In genomic region chr22:39469681-39470461, GRCh38 we compare ENCODE assay signal across 1 cellular context.
TF ChIP-seq lines count a peak whose summit lies in the region.

No MANE protein-coding gene starts in this region.

TF ChIP-seq in HepG2, 621 proteins besides CTCF, POLR2A, EP300 and RAD21 (continued from another document and continues in another):
- TF ChIP-seq, protein P1, sequence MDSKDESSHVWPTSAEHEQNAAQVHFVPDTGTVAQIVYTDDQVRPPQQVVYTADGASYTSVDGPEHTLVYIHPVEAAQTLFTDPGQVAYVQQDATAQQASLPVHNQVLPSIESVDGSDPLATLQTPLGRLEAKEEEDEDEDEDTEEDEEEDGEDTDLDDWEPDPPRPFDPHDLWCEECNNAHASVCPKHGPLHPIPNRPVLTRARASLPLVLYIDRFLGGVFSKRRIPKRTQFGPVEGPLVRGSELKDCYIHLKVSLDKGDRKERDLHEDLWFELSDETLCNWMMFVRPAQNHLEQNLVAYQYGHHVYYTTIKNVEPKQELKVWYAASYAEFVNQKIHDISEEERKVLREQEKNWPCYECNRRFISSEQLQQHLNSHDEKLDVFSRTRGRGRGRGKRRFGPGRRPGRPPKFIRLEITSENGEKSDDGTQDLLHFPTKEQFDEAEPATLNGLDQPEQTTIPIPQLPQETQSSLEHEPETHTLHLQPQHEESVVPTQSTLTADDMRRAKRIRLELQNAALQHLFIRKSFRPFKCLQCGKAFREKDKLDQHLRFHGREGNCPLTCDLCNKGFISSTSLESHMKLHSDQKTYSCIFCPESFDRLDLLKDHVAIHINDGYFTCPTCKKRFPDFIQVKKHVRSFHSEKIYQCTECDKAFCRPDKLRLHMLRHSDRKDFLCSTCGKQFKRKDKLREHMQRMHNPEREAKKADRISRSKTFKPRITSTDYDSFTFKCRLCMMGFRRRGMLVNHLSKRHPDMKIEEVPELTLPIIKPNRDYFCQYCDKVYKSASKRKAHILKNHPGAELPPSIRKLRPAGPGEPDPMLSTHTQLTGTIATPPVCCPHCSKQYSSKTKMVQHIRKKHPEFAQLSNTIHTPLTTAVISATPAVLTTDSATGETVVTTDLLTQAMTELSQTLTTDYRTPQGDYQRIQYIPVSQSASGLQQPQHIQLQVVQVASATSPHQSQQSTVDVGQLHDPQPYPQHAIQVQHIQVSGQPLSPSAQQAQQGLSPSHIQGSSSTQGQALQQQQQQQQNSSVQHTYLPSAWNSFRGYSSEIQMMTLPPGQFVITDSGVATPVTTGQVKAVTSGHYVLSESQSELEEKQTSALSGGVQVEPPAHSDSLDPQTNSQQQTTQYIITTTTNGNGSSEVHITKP (CRISPR knock-in tag; IDR thresholded peaks at IDR 0.05; ENCODE audit: low read depth) = peak; percentile 95
- TF ChIP-seq ZNF616 (CRISPR knock-in tag; IDR thresholded peaks at IDR 0.05; ENCODE audit: low read depth) (no peak), BCL3 (CRISPR knock-in tag; IDR thresholded peaks at IDR 0.05) (no peak), TP53 (CRISPR knock-in tag; conservative IDR thresholded peaks at IDR 0.05) (no peak), ZNF891 (CRISPR knock-in tag; IDR thresholded peaks at IDR 0.05) (no peak), REPIN1 (CRISPR knock-in tag; IDR thresholded peaks at IDR 0.05; ENCODE audit: borderline replicate concordance, low read depth) (no peak), IKZF5 (CRISPR knock-in tag; IDR thresholded peaks at IDR 0.05) (no peak; the same call in 1 of the 2 replicates), SALL1 (CRISPR knock-in tag; IDR thresholded peaks at IDR 0.05) (peak; percentile 66), HDAC1 (CRISPR knock-in tag; IDR thresholded peaks at IDR 0.05) (peak; percentile 81), ZNF569 (CRISPR knock-in tag; IDR thresholded peaks at IDR 0.05; ENCODE audit: borderline replicate concordance) (no peak), EEA1 (CRISPR knock-in tag; IDR thresholded peaks at IDR 0.05; ENCODE audit: borderline replicate concordance) (no peak), MAZ (IDR thresholded peaks at IDR 0.05; ENCODE audit: borderline replicate concordance, low read depth, low read length) (no peak), MAZ (CRISPR knock-in tag; IDR thresholded peaks at IDR 0.05; ENCODE audit: low read depth) (peak; percentile 61; the same call in 1 of the 2 replicates), FOXM1 (CRISPR knock-in tag; IDR thresholded peaks at IDR 0.05) (no peak), ZNF510 (CRISPR knock-in tag; IDR thresholded peaks at IDR 0.05; ENCODE audit: low read depth) (no peak), BCLAF1 (IDR thresholded peaks at IDR 0.05) (no peak), MED8 (CRISPR knock-in tag; IDR thresholded peaks at IDR 0.05; ENCODE audit: insufficient replicate concordance) (no peak), MXD1 (CRISPR knock-in tag; IDR thresholded peaks at IDR 0.05) (0 out of 2 replicates have a peak, but pooled peaks have one; percentile 61), MNT (IDR thresholded peaks at IDR 0.05) (no peak), ZNF749 (CRISPR knock-in tag; IDR thresholded peaks at IDR 0.05; ENCODE audit: borderline replicate concordance) (no peak; the same call in 1 of the 2 replicates), ZNF24 (IDR thresholded peaks at IDR 0.05) (no peak), FOSL2 (CRISPR knock-in tag; IDR thresholded peaks at IDR 0.05) (no peak; the same call in 1 of the 2 replicates), SRF (IDR thresholded peaks at IDR 0.05; ENCODE audit: low read depth, low read length) (no peak), HNRNPUL1 (IDR thresholded peaks at IDR 0.05; ENCODE audit: low read depth, low read length) (no peak), IKZF4 (CRISPR knock-in tag; IDR thresholded peaks at IDR 0.05; ENCODE audit: borderline replicate concordance, low read depth, not compliant biosample characterization) (no peak), ZFP1 (CRISPR knock-in tag; IDR thresholded peaks at IDR 0.05) (0 out of 2 replicates have a peak, but pooled peaks have one; percentile 40), ZSCAN20 (CRISPR knock-in tag; IDR thresholded peaks at IDR 0.05; ENCODE audit: borderline replicate concordance) (no peak), TARDBP (CRISPR knock-in tag; IDR thresholded peaks at IDR 0.05) (peak; percentile 78; the same call in 1 of the 2 replicates), ZNF557 (CRISPR knock-in tag; IDR thresholded peaks at IDR 0.05) (no peak), ZNF660 (CRISPR knock-in tag; IDR thresholded peaks at IDR 0.05; ENCODE audit: borderline replicate concordance, low read depth) (no peak), FLYWCH1 (CRISPR knock-in tag; IDR thresholded peaks at IDR 0.05) (no peak), JUN (CRISPR knock-in tag; IDR thresholded peaks at IDR 0.05) (no peak), BRD4 (CRISPR knock-in tag; IDR thresholded peaks at IDR 0.05) (no peak), HOXA7 (CRISPR knock-in tag; IDR thresholded peaks at IDR 0.05) (no peak), SRSF9 (IDR thresholded peaks at IDR 0.05; ENCODE audit: borderline replicate concordance, insufficient read depth, low read depth, low read length, poor library complexity, severe bottlenecking) (no peak), TAF15 (IDR thresholded peaks at IDR 0.05; ENCODE audit: low read depth, low read length, poor library complexity, severe bottlenecking) (no peak), SMC3 (IDR thresholded peaks at IDR 0.05; ENCODE audit: low read length) (no peak), ZNF124 (CRISPR knock-in tag; IDR thresholded peaks at IDR 0.05) (no peak), ZFP36L2 (CRISPR knock-in tag; IDR thresholded peaks at IDR 0.05) (no peak), DMAP1 (CRISPR knock-in tag; IDR thresholded peaks at IDR 0.05) (peak; percentile 39; the same call in 1 of the 2 replicates), ZNF230 (CRISPR knock-in tag; IDR thresholded peaks at IDR 0.05) (no peak), U2AF2 (IDR thresholded peaks at IDR 0.05; ENCODE audit: low read depth, low read length) (no peak), FOXK1 (CRISPR knock-in tag; IDR thresholded peaks at IDR 0.05; ENCODE audit: borderline replicate concordance, low read depth) (peak; percentile 67; the same call in 1 of the 2 replicates), GZF1 (CRISPR knock-in tag; IDR thresholded peaks at IDR 0.05) (no peak), MZF1 (CRISPR knock-in tag; IDR thresholded peaks at IDR 0.05; ENCODE audit: borderline replicate concordance) (peak; percentile 97), REL (CRISPR knock-in tag; conservative IDR thresholded peaks at IDR 0.05) (no peak), KDM4B (CRISPR knock-in tag; IDR thresholded peaks at IDR 0.05) (no peak), ZNF530 (CRISPR knock-in tag; IDR thresholded peaks at IDR 0.05; ENCODE audit: low read depth) (no peak)
- TF ChIP-seq, protein P2, sequence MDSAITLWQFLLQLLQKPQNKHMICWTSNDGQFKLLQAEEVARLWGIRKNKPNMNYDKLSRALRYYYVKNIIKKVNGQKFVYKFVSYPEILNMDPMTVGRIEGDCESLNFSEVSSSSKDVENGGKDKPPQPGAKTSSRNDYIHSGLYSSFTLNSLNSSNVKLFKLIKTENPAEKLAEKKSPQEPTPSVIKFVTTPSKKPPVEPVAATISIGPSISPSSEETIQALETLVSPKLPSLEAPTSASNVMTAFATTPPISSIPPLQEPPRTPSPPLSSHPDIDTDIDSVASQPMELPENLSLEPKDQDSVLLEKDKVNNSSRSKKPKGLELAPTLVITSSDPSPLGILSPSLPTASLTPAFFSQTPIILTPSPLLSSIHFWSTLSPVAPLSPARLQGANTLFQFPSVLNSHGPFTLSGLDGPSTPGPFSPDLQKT (CRISPR knock-in tag; IDR thresholded peaks at IDR 0.05; ENCODE audit: borderline replicate concordance) = no peak
- TF ChIP-seq, protein P3, sequence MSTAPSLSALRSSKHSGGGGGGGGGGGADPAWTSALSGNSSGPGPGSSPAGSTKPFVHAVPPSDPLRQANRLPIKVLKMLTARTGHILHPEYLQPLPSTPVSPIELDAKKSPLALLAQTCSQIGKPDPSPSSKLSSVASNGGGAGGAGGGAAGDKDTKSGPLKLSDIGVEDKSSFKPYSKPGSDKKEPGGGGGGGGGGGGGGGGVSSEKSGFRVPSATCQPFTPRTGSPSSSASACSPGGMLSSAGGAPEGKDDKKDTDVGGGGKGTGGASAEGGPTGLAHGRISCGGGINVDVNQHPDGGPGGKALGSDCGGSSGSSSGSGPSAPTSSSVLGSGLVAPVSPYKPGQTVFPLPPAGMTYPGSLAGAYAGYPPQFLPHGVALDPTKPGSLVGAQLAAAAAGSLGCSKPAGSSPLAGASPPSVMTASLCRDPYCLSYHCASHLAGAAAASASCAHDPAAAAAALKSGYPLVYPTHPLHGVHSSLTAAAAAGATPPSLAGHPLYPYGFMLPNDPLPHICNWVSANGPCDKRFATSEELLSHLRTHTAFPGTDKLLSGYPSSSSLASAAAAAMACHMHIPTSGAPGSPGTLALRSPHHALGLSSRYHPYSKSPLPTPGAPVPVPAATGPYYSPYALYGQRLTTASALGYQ (CRISPR knock-in tag; IDR thresholded peaks at IDR 0.05) = no peak
- TF ChIP-seq, protein P4, sequence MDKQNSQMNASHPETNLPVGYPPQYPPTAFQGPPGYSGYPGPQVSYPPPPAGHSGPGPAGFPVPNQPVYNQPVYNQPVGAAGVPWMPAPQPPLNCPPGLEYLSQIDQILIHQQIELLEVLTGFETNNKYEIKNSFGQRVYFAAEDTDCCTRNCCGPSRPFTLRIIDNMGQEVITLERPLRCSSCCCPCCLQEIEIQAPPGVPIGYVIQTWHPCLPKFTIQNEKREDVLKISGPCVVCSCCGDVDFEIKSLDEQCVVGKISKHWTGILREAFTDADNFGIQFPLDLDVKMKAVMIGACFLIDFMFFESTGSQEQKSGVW (CRISPR knock-in tag; IDR thresholded peaks at IDR 0.05; ENCODE audit: borderline replicate concordance) = no peak
- TF ChIP-seq, protein P5, sequence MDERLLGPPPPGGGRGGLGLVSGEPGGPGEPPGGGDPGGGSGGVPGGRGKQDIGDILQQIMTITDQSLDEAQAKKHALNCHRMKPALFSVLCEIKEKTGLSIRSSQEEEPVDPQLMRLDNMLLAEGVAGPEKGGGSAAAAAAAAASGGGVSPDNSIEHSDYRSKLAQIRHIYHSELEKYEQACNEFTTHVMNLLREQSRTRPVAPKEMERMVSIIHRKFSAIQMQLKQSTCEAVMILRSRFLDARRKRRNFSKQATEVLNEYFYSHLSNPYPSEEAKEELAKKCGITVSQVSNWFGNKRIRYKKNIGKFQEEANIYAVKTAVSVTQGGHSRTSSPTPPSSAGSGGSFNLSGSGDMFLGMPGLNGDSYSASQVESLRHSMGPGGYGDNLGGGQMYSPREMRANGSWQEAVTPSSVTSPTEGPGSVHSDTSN (CRISPR knock-in tag; IDR thresholded peaks at IDR 0.05) = no peak
- TF ChIP-seq, protein P6, sequence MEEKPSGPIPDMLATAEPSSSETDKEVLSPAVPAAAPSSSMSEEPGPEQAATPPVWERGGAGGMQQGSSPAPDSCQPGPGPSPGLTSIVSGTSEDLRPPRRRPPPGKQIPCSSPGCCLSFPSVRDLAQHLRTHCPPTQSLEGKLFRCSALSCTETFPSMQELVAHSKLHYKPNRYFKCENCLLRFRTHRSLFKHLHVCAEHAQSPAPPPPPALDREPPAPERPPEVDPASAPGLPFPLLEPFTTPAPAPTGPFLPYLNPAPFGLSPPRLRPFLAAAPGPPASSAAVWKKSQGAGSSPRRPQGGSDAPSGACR (CRISPR knock-in tag; IDR thresholded peaks at IDR 0.05) = no peak
